In the genomic region with DNA sequence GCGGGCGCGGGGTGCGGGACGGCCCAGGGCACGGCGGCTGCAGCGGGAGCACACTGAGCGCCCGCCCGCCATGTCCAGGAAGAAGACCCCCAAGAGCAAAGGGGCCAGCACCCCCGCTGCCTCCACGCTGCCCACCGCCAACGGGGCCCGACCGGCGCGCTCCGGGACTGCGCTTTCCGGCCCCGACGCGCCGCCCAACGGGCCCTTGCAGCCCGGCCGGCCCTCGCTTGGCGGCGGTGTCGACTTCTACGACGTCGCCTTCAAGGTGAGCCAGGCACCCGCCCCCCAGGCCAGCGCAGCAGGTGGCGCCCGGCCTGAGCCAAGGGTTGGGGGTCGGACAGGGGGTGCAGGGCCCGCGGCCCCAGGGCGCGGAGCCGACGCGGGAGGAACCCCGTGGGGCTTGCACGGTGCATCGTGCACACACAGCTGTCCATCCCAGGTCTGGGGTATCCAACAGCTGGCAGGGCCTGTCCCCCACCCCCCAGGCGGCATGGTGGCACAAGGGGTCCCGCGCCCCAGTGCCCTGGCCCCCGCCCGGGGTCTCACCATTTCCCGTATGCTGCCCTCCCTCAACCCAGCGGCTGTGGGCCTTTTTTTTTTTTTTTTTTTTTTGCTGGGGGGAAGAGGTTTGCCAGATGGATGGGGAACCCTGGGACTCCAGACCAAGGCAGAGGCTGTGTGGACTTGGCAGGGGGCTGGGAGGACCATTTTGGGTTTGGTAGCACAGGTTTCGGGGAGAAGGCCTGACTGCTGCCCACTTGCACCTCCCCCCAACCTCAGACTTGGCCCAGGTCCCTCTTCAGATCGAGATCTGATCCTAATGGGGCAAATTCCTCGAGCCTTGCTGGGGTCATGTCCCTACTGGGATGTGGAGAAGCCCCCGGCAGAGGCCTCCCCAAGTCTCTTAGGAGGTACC, we compare ENCODE assay signal across 9 cellular contexts. TPM values are rescaled to one million over a fixed set of nuclear protein-coding genes. Genes with fewer than 3 reads are reported as not detected.
DNase-seq lines count a peak whose midpoint lies in the region; ATAC-seq and TF ChIP-seq lines count a peak whose summit lies in the region.
"Had no signal": no experiment of that assay in that cellular context is flagged by ENCODE, and none has a peak within 500 bp of the region (broad histone marks: within the 10 kb centered on the region; RNA-seq: fewer than 3 reads in every experiment).

No MANE protein-coding gene starts in this region.

- no peaks in the 10 kb centered on the region for H3K9me2 ChIP-seq in PC-3 (replicated peaks; ENCODE audit: low read length)

- H3K9ac ChIP-seq in PC-3 (ENCODE audit: low read length): peak overlapping the region; percentile 10; the same call in 1 of the 2 replicates
- H3K9ac ChIP-seq in neural progenitor cell: no peak overlapping the region

- H3K27ac Mint-ChIP-seq in dendritic cell treated with granulocyte-macrophage colony-stimulating factor and Interleukin-4, amounts not matched to agents 40 ng/mL and 50 ng/mL, for 4 days: no peak overlapping the region
- no peak overlapping the region for H3K27ac Mint-ChIP-seq in neural progenitor cell
- H3K27ac Mint-ChIP-seq: activated naive CD4-positive, alpha-beta T cell treated with anti-CD3 and anti-CD28 coated beads, Interleukin-2, amount 50 U/mL, for 72 hours had no signal

- peaks cover 18% of the 10 kb centered on the region for H3F3A ChIP-seq in PC-3 (ENCODE audit: low read length, unreplicated experiment)
- peaks cover 81% of the 10 kb centered on the region for H3F3A ChIP-seq in neural progenitor cell (ENCODE audit: low read depth)

- peaks cover 18% of the 10 kb centered on the region for H3K79me2 ChIP-seq in PC-3 (ENCODE audit: low read length)
- H3K79me2 ChIP-seq in neural progenitor cell (ENCODE audit: low read depth): peaks cover 31% of the 10 kb centered on the region

- H3K9me3 ChIP-seq in PC-3 (ENCODE audit: low read length) (no peaks in the 10 kb centered on the region), neural progenitor cell (ENCODE audit: low read depth) (no peaks in the 10 kb centered on the region)

- CTCF ChIA-PET in PC-3 (lab: Charles Lee): no interaction called here

- TSS peak; percentile 60 for BruUV-seq in PC-3 (replicated peaks; lab: Mats Ljungman, UMichigan)

- peaks cover 43% of the 10 kb centered on the region for H3K27me3 Mint-ChIP-seq in dendritic cell treated with granulocyte-macrophage colony-stimulating factor and Interleukin-4, amounts not matched to agents 40 ng/mL and 50 ng/mL, for 4 days
- peaks cover 10% of the 10 kb centered on the region for H3K27me3 Mint-ChIP-seq in neural progenitor cell (ENCODE audit: insufficient read depth, low read depth)

- TF ChIP-seq CTCF in PC-3 (conservative IDR thresholded peaks at IDR 0.05; ENCODE audit: low read depth, low read length) (no peak), neural progenitor cell (IDR thresholded peaks at IDR 0.05) (no peak)

- POLR2A ChIA-PET in PC-3 (lab: Charles Lee; ENCODE audit: unreplicated experiment): no interaction called here

- peak overlapping the region; percentile 100 for H3K4me2 ChIP-seq in PC-3 (ENCODE audit: low read length)
- peak overlapping the region; percentile 100 for H3K4me2 ChIP-seq in neural progenitor cell

- H3K9me3 Mint-ChIP-seq in dendritic cell treated with granulocyte-macrophage colony-stimulating factor and Interleukin-4, amounts not matched to agents 40 ng/mL and 50 ng/mL, for 4 days: no peaks in the 10 kb centered on the region
- H3K9me3 Mint-ChIP-seq in neural progenitor cell: no peaks in the 10 kb centered on the region
- H3K9me3 Mint-ChIP-seq: activated naive CD4-positive, alpha-beta T cell treated with anti-CD3 and anti-CD28 coated beads, Interleukin-2, amount 50 U/mL, for 72 hours had no signal

- H3K4me3 ChIP-seq in PC-3 (ENCODE audit: low read length): peak overlapping the region; percentile 67
- H3K4me3 ChIP-seq in neural progenitor cell: peak overlapping the region; percentile 70

- H3K36me3 ChIP-seq in PC-3 (ENCODE audit: low read depth, low read length): peaks cover 11% of the 10 kb centered on the region
- no peaks in the 10 kb centered on the region for H3K36me3 ChIP-seq in neural progenitor cell

- ATAC-seq in PC-3: peak; percentile 23

- H3K4me1 ChIP-seq in PC-3 (ENCODE audit: insufficient read depth, low read length) (peaks cover 30% of the 10 kb centered on the region), neural progenitor cell (peaks cover 45% of the 10 kb centered on the region)

- intact Hi-C loops in PC-3 (cut with micrococcal nuclease): no loop called here
- intact Hi-C loops in dendritic cell treated with granulocyte-macrophage colony-stimulating factor and Interleukin-4, amounts not matched to agents 40 ng/mL and 50 ng/mL, for 4 days (cut with micrococcal nuclease): no loop called here

- no peak overlapping the region for H3K27ac ChIP-seq in PC-3 (ENCODE audit: low read length)
- H3K27ac ChIP-seq in neural progenitor cell: no peak overlapping the region
- no peak overlapping the region for H3K27ac ChIP-seq in caudate nucleus (ENCODE audit: low read depth, low read length)

- DNase-seq in NCI-H82 (lab: John Stamatoyannopoulos, UW) (peak; percentile 72), NCI-H82 treated with DMSO at 0.1 percent for 48 hours (lab: John Stamatoyannopoulos, UW; ENCODE audit: unreplicated experiment) (no peak), PC-3 (peak; percentile 44), neural progenitor cell (ENCODE audit: low spot score) (peak; percentile 56), caudate nucleus (lab: John Stamatoyannopoulos, UW) (no peak), OCI-M1 (lab: John Stamatoyannopoulos, UW) (no peak), NCI-H345 treated with DMSO at 0.1 percent for 48 hours (lab: John Stamatoyannopoulos, UW; ENCODE audit: unreplicated experiment) (no peak)

- peaks cover 42% of the 10 kb centered on the region for H3K36me3 Mint-ChIP-seq in dendritic cell treated with granulocyte-macrophage colony-stimulating factor and Interleukin-4, amounts not matched to agents 40 ng/mL and 50 ng/mL, for 4 days (ENCODE audit: low read depth)
- H3K36me3 Mint-ChIP-seq in neural progenitor cell: peaks cover 4% of the 10 kb centered on the region

- H3K4me1 Mint-ChIP-seq in dendritic cell treated with granulocyte-macrophage colony-stimulating factor and Interleukin-4, amounts not matched to agents 40 ng/mL and 50 ng/mL, for 4 days (ENCODE audit: low read depth): peaks cover 50% of the 10 kb centered on the region
- peaks cover 35% of the 10 kb centered on the region for H3K4me1 Mint-ChIP-seq in neural progenitor cell

- H2AFZ ChIP-seq in PC-3 (ENCODE audit: low read length): 0 out of 2 replicates have a peak overlapping the region, but pooled peaks have one; percentile 10
- no peak overlapping the region for H2AFZ ChIP-seq in neural progenitor cell (replicated peaks)

- no peaks in the 10 kb centered on the region for H3K27me3 ChIP-seq in PC-3 (ENCODE audit: low read length)
- peaks cover 16% of the 10 kb centered on the region for H3K27me3 ChIP-seq in neural progenitor cell

- peak overlapping the region; percentile 57 for H3K4me3 Mint-ChIP-seq in dendritic cell treated with granulocyte-macrophage colony-stimulating factor and Interleukin-4, amounts not matched to agents 40 ng/mL and 50 ng/mL, for 4 days
- H3K4me3 Mint-ChIP-seq in neural progenitor cell: peak overlapping the region; percentile 71

- H4K20me1 ChIP-seq in PC-3 (ENCODE audit: low read length) (peaks cover 32% of the 10 kb centered on the region), neural progenitor cell (ENCODE audit: low read depth) (peaks cover 74% of the 10 kb centered on the region)

RNA-seq across cellular contexts. Expression of a gene that starts 0.5 kb away (rescaled TPM):
- total RNA-seq in PC-3 (2014; rRNA removed) (4.6 and 5.6 TPM in 2 replicates), neural progenitor cell (ENCODE audit: low replicate concordance) (2.1 and 4.4 TPM in 2 replicates)

RNA-seq across cellular contexts. Expression of a gene that starts 6.6 kb away (rescaled TPM):
- total RNA-seq in PC-3 (2014; rRNA removed) (44.9 and 50.7 TPM in 2 replicates), neural progenitor cell (ENCODE audit: low replicate concordance) (24.1 and 63.6 TPM in 2 replicates)

RNA-seq across cellular contexts. Expression of a gene that starts 13.3 kb away (rescaled TPM):
- total RNA-seq in PC-3 (2014; rRNA removed) (58.9 and 77.3 TPM in 2 replicates), neural progenitor cell (ENCODE audit: low replicate concordance) (16.9 and 73.4 TPM in 2 replicates)

RNA-seq across cellular contexts. Expression of a gene that starts 47.4 kb away (rescaled TPM):
- total RNA-seq in PC-3 (2014; rRNA removed): 1.6 and 1.7 TPM in 2 replicates
- total RNA-seq in neural progenitor cell (ENCODE audit: low replicate concordance): 1.6 and 9.0 TPM in 2 replicates

RNA-seq across cellular contexts. Expression of a gene that starts 56.3 kb away (rescaled TPM):
- total RNA-seq in PC-3 (2014; rRNA removed) (63.3 and 73.6 TPM in 2 replicates), neural progenitor cell (ENCODE audit: low replicate concordance) (24.9 and 89.0 TPM in 2 replicates)

Comparison
In these comparisons a context has a peak if more than half of its experiments do, and no peak if none do; other contexts are left out.
1. DNase-seq: peak in NCI-H82 (single experiment), PC-3 (single experiment) and neural progenitor cell (single experiment); none in NCI-H82 treated with DMSO at 0.1 percent for 48 hours (single experiment), caudate nucleus (0 of 61), OCI-M1 (single experiment) and NCI-H345 treated with DMSO at 0.1 percent for 48 hours (single experiment).